In the genomic region with DNA sequence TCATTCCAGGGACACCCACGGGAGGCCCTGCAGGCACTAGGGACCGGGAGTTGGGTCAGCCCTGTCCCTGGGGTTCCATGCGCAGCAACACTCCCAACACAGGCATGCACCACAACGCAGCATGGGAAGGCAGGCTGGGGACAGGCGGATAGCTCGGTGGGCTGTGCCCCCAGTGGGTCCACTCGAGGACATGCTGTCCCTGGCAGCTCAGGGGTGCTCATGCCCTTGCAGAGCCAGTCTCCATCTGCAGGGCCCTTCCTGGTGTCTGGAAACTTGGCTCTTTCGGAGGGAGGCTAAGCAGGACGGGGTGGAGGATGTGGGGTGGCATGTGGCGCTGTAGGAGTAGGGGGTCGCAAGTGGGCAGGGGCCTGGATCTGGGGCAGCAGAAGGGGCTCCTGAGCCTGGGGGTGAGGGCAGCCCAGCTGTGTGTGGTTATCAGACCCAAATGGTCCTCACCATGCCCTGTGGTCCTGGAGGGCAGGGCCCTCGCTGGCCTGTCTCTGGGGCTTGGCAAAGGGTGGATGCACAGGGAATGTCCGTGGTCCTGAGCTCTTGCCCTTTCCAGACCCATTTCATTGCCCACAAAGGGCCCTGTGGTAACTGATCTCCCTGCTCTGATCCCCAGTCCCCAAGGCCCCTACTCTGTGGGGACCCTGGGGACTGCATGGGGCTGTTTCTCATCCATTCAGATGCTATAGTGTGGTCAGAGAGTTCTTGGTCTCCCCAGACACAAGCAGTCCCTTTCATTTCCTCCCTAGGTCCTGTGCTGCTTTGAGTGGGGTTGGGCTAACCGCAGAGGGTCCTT, we compare ENCODE assay signal across 20 cellular contexts.
DNase-seq lines count a peak whose midpoint lies in the region; ATAC-seq and TF ChIP-seq lines count a peak whose summit lies in the region.
"Had no signal": no experiment of that assay in that cellular context is flagged by ENCODE, and none has a peak within 500 bp of the region (broad histone marks: within the 10 kb centered on the region; RNA-seq: fewer than 3 reads in every experiment).

No MANE protein-coding gene starts in this region.

- no peaks in the 10 kb centered on the region for H3K27me3 Mint-ChIP-seq in neural crest cell (ENCODE audit: low read depth)

- no peaks in the 10 kb centered on the region for H3K9me3 Mint-ChIP-seq in neural crest cell

- peak overlapping the region; percentile 23 for H3K4me3 Mint-ChIP-seq in neural crest cell

- H3K4me3 ChIP-seq in GM08714 (ENCODE audit: low read length), result peak overlapping the region; percentile 54; the same call in 1 of the 2 replicates

- peak; percentile 33 for DNase-seq in GM20000 (ENCODE audit: low spot score)
- DNase-seq in neural crest cell (ENCODE audit: low read depth, low spot score), result no peak
- no peak for DNase-seq in KG1 (lab: John Stamatoyannopoulos, UW)
- DNase-seq in stimulated activated CD4-positive, alpha-beta T cell treated with anti-CD3 and anti-CD28 coated beads, Interleukin-2, amount 100 ng/mL, for 48 hours, result no peak
- DNase-seq in stimulated activated naive CD4-positive, alpha-beta T cell (lab: John Stamatoyannopoulos, UW), result no peak
- no peak for DNase-seq in DMS79 treated with DMSO at 0.1 percent for 48 hours (lab: John Stamatoyannopoulos, UW)
- DNase-seq: activated CD4-positive, alpha-beta T cell treated with anti-CD3 and anti-CD28 coated beads for 4 hours; activated CD8-positive, alpha-beta memory T cell treated with anti-CD3 and anti-CD28 coated beads, Interleukin-2, amount 50 U/mL, for 48 hours; activated gamma-delta T cell; anterior cingulate cortex; foreskin fibroblast; left colon; MM.1S; NCI-H1930; NCI-H510A treated with DMSO at 0.1 percent for 48 hours; OCI-M1; stimulated activated CD4-positive, alpha-beta T cell treated with anti-CD3 and anti-CD28 coated beads, Interleukin-4, amount 100 ng/mL, for 1 hour had no signal

- H3K27ac Mint-ChIP-seq in neural crest cell (ENCODE audit: unreplicated experiment), result peak overlapping the region; percentile 35

- peak; percentile 35 for ATAC-seq in HG03571 (IDR thresholded peaks at IDR 0.05; ENCODE audit: unreplicated experiment)
- ATAC-seq: left colon, SK-N-SH treated with all-trans-retinoic acid at 6 μM for 48 hours had no signal

- TF ChIP-seq CTCF in GM20000 (IDR thresholded peaks at IDR 0.05; ENCODE audit: extremely low read depth, missing control alignments) (no peak), neural crest cell (conservative IDR thresholded peaks at IDR 0.05) (no peak)

- no peaks in the 10 kb centered on the region for H3K36me3 Mint-ChIP-seq in neural crest cell (ENCODE audit: low read depth)

- H3K4me1 Mint-ChIP-seq in neural crest cell, result peaks cover 40% of the 10 kb centered on the region
